Comparison of ENCODE assay signal across 26 cellular contexts in genomic region chr3:13403818-13404216, GRCh38. TPM values are rescaled to one million over a fixed set of nuclear protein-coding genes. Genes with fewer than 3 reads are reported as not detected.
DNase-seq lines count a peak whose midpoint lies in the region; ATAC-seq and TF ChIP-seq lines count a peak whose summit lies in the region.
"Had no signal": no experiment of that assay in that cellular context is flagged by ENCODE, and none has a peak within 500 bp of the region (broad histone marks: within the 10 kb centered on the region; RNA-seq: fewer than 3 reads in every experiment).

No MANE protein-coding gene starts in this region.

- H2AFZ ChIP-seq in H9 (ENCODE audit: low read length) = no peak overlapping the region

- H2BK5ac ChIP-seq in H9 (ENCODE audit: insufficient read length, low read length) = no peak overlapping the region

- no peak for TF ChIP-seq CTCF in H9 (conservative IDR thresholded peaks at IDR 0.05)
- no peak for TF ChIP-seq CTCF in upper lobe of left lung (IDR thresholded peaks at IDR 0.05)

- H3K79me1 ChIP-seq in H9 (ENCODE audit: insufficient read depth, low read depth, low read length, poor library complexity, severe bottlenecking) = no peaks in the 10 kb centered on the region

- H3K56ac ChIP-seq in H9 (ENCODE audit: insufficient read length, low read depth, low read length) = no peak overlapping the region

- H3K4me3 ChIP-seq in CD4-positive, alpha-beta memory T cell (ENCODE audit: low read length in 2 of 2) = no peak overlapping the region
- H3K4me3 ChIP-seq in upper lobe of left lung = no peak overlapping the region
- H3K4me3 ChIP-seq: left lung had no signal

- H3K27me3 Mint-ChIP-seq in CD4-positive, alpha-beta memory T cell = no peaks in the 10 kb centered on the region
- no peaks in the 10 kb centered on the region for H3K27me3 Mint-ChIP-seq in H9 (ENCODE audit: low read depth)
- H3K27me3 Mint-ChIP-seq in activated naive CD8-positive, alpha-beta T cell treated with anti-CD3 and anti-CD28 coated beads for 36 hours = no peaks in the 10 kb centered on the region
- no peaks in the 10 kb centered on the region for H3K27me3 Mint-ChIP-seq in naive thymus-derived CD8-positive, alpha-beta T cell
- H3K27me3 Mint-ChIP-seq: activated CD8-positive, alpha-beta memory T cell treated with anti-CD3 and anti-CD28 coated beads, Interleukin-2, amount 10 ng/mL, durations not matched to agents 7 days and 5 days; type B pancreatic cell had no signal

- no peak overlapping the region for H3K27ac ChIP-seq in CD4-positive, alpha-beta memory T cell (ENCODE audit: low read depth, low read length)
- no peak overlapping the region for H3K27ac ChIP-seq in H9 (ENCODE audit: insufficient read length, low read depth, low read length)
- H3K27ac ChIP-seq in upper lobe of left lung = no peak overlapping the region
- H3K27ac ChIP-seq: KMS-11, left lung had no signal

- H4K91ac ChIP-seq in H9 (ENCODE audit: insufficient read length, low read depth, low read length) = no peak overlapping the region

- peak overlapping the region in 5 of 7 donors; percentile 52 to 75 (median 61) for H3K27ac Mint-ChIP-seq in CD4-positive, alpha-beta memory T cell
- peak overlapping the region; percentile 35 to 62 (median 39); a peak in 3 of 7 replicates for H3K27ac Mint-ChIP-seq in H9
- peak overlapping the region; percentile 8 for H3K27ac Mint-ChIP-seq in activated naive CD8-positive, alpha-beta T cell treated with anti-CD3 and anti-CD28 coated beads for 36 hours
- H3K27ac Mint-ChIP-seq in naive thymus-derived CD8-positive, alpha-beta T cell = peak overlapping the region in 7 of 10 donors; percentile 7 to 87 (median 67)
- H3K27ac Mint-ChIP-seq: activated CD8-positive, alpha-beta memory T cell treated with anti-CD3 and anti-CD28 coated beads, Interleukin-2, amount 10 ng/mL, durations not matched to agents 7 days and 5 days; mesothelial cell of epicardium; type B pancreatic cell had no signal

- no peaks in the 10 kb centered on the region for H3K9me3 ChIP-seq in CD4-positive, alpha-beta memory T cell (ENCODE audit: control insufficient read depth in 1 of 2, low read length in 2 of 2)
- H3K9me3 ChIP-seq in H9 (ENCODE audit: control insufficient read depth, low read depth, low read length) (no peaks in the 10 kb centered on the region), upper lobe of left lung (peaks cover 4 to 12% (median 8%) of the 10 kb centered on the region in 4 donors)

- H2BK120ac ChIP-seq in H9 (ENCODE audit: low read depth, low read length, poor library complexity, severe bottlenecking) = no peak overlapping the region

- no CpG with 5 or more reads among the region's 6 CpGs for WGBS in H9 (ENCODE audit: extremely low coverage, insufficient read length, low lambda C conversion rate)
- WGBS in upper lobe of left lung, 2 donors = 57 to 69% methylated on average over 3 to 6 of the region's 6 CpGs

- H3K18ac ChIP-seq in H9 (ENCODE audit: insufficient read length, low read depth, low read length) = no peak overlapping the region

- H4K8ac ChIP-seq in H9 (replicated peaks; ENCODE audit: insufficient read length, low read depth, low read length) = no peak overlapping the region

- H3T11ph ChIP-seq in H9 (ENCODE audit: low read length) = no peak overlapping the region

- H3K4ac ChIP-seq in H9 (ENCODE audit: low read depth, low read length) = no peak overlapping the region

- no peak overlapping the region for H2AK5ac ChIP-seq in H9 (ENCODE audit: insufficient read length, low read length)

- no peak for DNase-seq in CD4-positive, alpha-beta memory T cell
- DNase-seq in H9 (no peak), upper lobe of left lung (no peak), NCI-H1694 treated with DMSO at 0.1 percent for 48 hours (lab: John Stamatoyannopoulos, UW) (no peak), epidermal melanocyte (ENCODE audit: insufficient read length, low spot score) (no peak)
- no peak for DNase-seq in activated naive CD8-positive, alpha-beta T cell treated with anti-CD3 and anti-CD28 coated beads for 36 hours
- DNase-seq in naive thymus-derived CD8-positive, alpha-beta T cell = no peak
- DNase-seq in activated effector memory CD4-positive, alpha-beta T cell treated with Interleukin-2 at 50 U/mL for 16 hours = no peak
- DNase-seq: activated CD4-positive, alpha-beta T cell treated with anti-CD3 and anti-CD28 coated beads for 48 hours; activated CD8-positive, alpha-beta memory T cell treated with anti-CD3 and anti-CD28 coated beads, Interleukin-2, amount 10 ng/mL, durations not matched to agents 7 days and 5 days; cerebellar nuclear complex; foreskin melanocyte; GDM1; hippocampal formation; left lung; NCI-H1436 treated with DMSO at 0.1 percent for 48 hours; NCI-H2171; NCI-H524; NK-92 treated with Interleukin-12 subunit alpha and Interleukin-12 subunit beta, amount 100 ng/mL, for 24 hours; SIG-M5; T-helper 2 cell had no signal

- POLR2A ChIA-PET in CD4-positive, alpha-beta memory T cell (lab: Charles Lee; ENCODE audit: partially characterized antibody) = interaction anchor here (0.6 kb wide), 1 partner anchor 24 kb away, joined by 3 read pairs; no protein-coding TSS in a partner anchor
- POLR2A ChIA-PET in naive thymus-derived CD8-positive, alpha-beta T cell (lab: Charles Lee) = no interaction called here

- no peaks in the 10 kb centered on the region for H4K20me1 ChIP-seq in H9 (ENCODE audit: control insufficient read depth, insufficient read depth, insufficient read length)

- CTCF ChIA-PET in CD4-positive, alpha-beta memory T cell (lab: Charles Lee; ENCODE audit: partially characterized antibody) = interaction anchor here (2.1 kb wide), 1 partner anchor 49 kb away, joined by 9 read pairs; no protein-coding TSS in a partner anchor

- H3K4me2 ChIP-seq in H9 (ENCODE audit: insufficient read depth, insufficient read length, low read length) = no peak overlapping the region
- H3K4me2 ChIP-seq: KMS-11 had no signal

- H3K4me1 Mint-ChIP-seq in CD4-positive, alpha-beta memory T cell = peaks cover 29 to 73% (median 41%) of the 10 kb centered on the region in 4 donors
- H3K4me1 Mint-ChIP-seq in H9 = peaks cover 9 to 15% of the 10 kb centered on the region in 2 experiments
- H3K4me1 Mint-ChIP-seq in activated naive CD8-positive, alpha-beta T cell treated with anti-CD3 and anti-CD28 coated beads for 36 hours = peaks cover 37% of the 10 kb centered on the region
- H3K4me1 Mint-ChIP-seq in naive thymus-derived CD8-positive, alpha-beta T cell = peaks cover 19 to 72% (median 60%) of the 10 kb centered on the region in 4 donors
- H3K4me1 Mint-ChIP-seq: mesothelial cell of epicardium had no signal

- H2BK12ac ChIP-seq in H9 (ENCODE audit: insufficient read length, low read depth, low read length) = no peak overlapping the region

- TF ChIP-seq POLR2A in upper lobe of left lung (IDR thresholded peaks at IDR 0.05) = no peak

- H3K4me1 ChIP-seq in CD4-positive, alpha-beta memory T cell (ENCODE audit: insufficient read depth, low read length) = peaks cover 36% of the 10 kb centered on the region
- H3K4me1 ChIP-seq in H9 (ENCODE audit: insufficient read depth, low read length) (no peaks in the 10 kb centered on the region), upper lobe of left lung (no peaks in the 10 kb centered on the region)
- H3K4me1 ChIP-seq: left lung had no signal

- peaks cover 4% of the 10 kb centered on the region; the same call in 1 of the 2 replicates for H3K79me2 ChIP-seq in H9 (ENCODE audit: insufficient read depth, low read length)

- no peak overlapping the region for H3K9ac ChIP-seq in H9 (ENCODE audit: extremely low read depth, insufficient read length, low read length)
- H3K9ac ChIP-seq: KMS-11 had no signal

- H3K23ac ChIP-seq in H9 (ENCODE audit: insufficient read length, low read depth, low read length) = no peak overlapping the region

- no peak overlapping the region for H2BK15ac ChIP-seq in H9 (ENCODE audit: low read depth, low read length)

- peaks cover 0 to 15% (median 7%) of the 10 kb centered on the region in 8 donors for H3K9me3 Mint-ChIP-seq in CD4-positive, alpha-beta memory T cell
- H3K9me3 Mint-ChIP-seq in H9 = peaks cover 0 to 2% of the 10 kb centered on the region in 2 experiments; a peak in 3 of 5 replicates
- peaks cover 6% of the 10 kb centered on the region for H3K9me3 Mint-ChIP-seq in activated naive CD8-positive, alpha-beta T cell treated with anti-CD3 and anti-CD28 coated beads for 36 hours
- peaks cover 0 to 16% (median 4%) of the 10 kb centered on the region in 9 donors for H3K9me3 Mint-ChIP-seq in naive thymus-derived CD8-positive, alpha-beta T cell

- no peak overlapping the region for H4K5ac ChIP-seq in H9 (ENCODE audit: insufficient read length, low read depth, low read length)

- no peaks in the 10 kb centered on the region for H3K27me3 ChIP-seq in CD4-positive, alpha-beta memory T cell (ENCODE audit: insufficient read depth, low read length)
- H3K27me3 ChIP-seq in H9 (ENCODE audit: insufficient read depth, low read length) (no peaks in the 10 kb centered on the region), upper lobe of left lung (no peaks in the 10 kb centered on the region)
- H3K27me3 ChIP-seq: left lung had no signal

- no peaks in the 10 kb centered on the region for H3K23me2 ChIP-seq in H9 (ENCODE audit: insufficient read length, low read depth, low read length, poor library complexity, severe bottlenecking)

- peaks cover 13% of the 10 kb centered on the region for H3K36me3 ChIP-seq in CD4-positive, alpha-beta memory T cell (ENCODE audit: insufficient read depth, low read length)
- no peaks in the 10 kb centered on the region for H3K36me3 ChIP-seq in upper lobe of left lung
- H3K36me3 ChIP-seq: left lung had no signal

- H3K14ac ChIP-seq in H9 (ENCODE audit: insufficient read depth, low read length) = no peak overlapping the region

- TF ChIP-seq EP300 in upper lobe of left lung (IDR thresholded peaks at IDR 0.05) = no peak

- intact Hi-C loops in CD4-positive, alpha-beta memory T cell (cut with micrococcal nuclease) = no loop called here

- no peak for ATAC-seq in naive thymus-derived CD8-positive, alpha-beta T cell
- ATAC-seq in upper lobe of left lung (ENCODE audit: low FRiP score in 2 of 2) = no peak
- ATAC-seq: activated CD8-positive, alpha-beta memory T cell treated with anti-CD3 and anti-CD28 coated beads, Interleukin-2, amount 10 ng/mL, durations not matched to agents 7 days and 5 days; esophagus mucosa; left lung; Panc1 had no signal

- no peak overlapping the region for H3K4me3 Mint-ChIP-seq in CD4-positive, alpha-beta memory T cell
- no peak overlapping the region for H3K4me3 Mint-ChIP-seq in H9
- no peak overlapping the region for H3K4me3 Mint-ChIP-seq in activated naive CD8-positive, alpha-beta T cell treated with anti-CD3 and anti-CD28 coated beads for 36 hours
- no peak overlapping the region for H3K4me3 Mint-ChIP-seq in naive thymus-derived CD8-positive, alpha-beta T cell
- H3K4me3 Mint-ChIP-seq: activated CD8-positive, alpha-beta memory T cell treated with anti-CD3 and anti-CD28 coated beads, Interleukin-2, amount 10 ng/mL, durations not matched to agents 7 days and 5 days; mesothelial cell of epicardium; type B pancreatic cell had no signal

- H2BK20ac ChIP-seq in H9 (ENCODE audit: low read depth, low read length, poor library complexity, severe bottlenecking) = no peak overlapping the region

- peaks cover 27 to 31% of the 10 kb centered on the region in 2 donors for H3K36me3 Mint-ChIP-seq in CD4-positive, alpha-beta memory T cell
- peaks cover under 1 to 11% (median 8%) of the 10 kb centered on the region in 3 experiments; a peak in 4 of 7 replicates for H3K36me3 Mint-ChIP-seq in H9 (ENCODE audit: insufficient read depth in 1 of 3, low read depth in 3 of 3)
- peaks cover 36% of the 10 kb centered on the region for H3K36me3 Mint-ChIP-seq in activated naive CD8-positive, alpha-beta T cell treated with anti-CD3 and anti-CD28 coated beads for 36 hours
- peaks cover 4 to 31% (median 18%) of the 10 kb centered on the region in 3 donors for H3K36me3 Mint-ChIP-seq in naive thymus-derived CD8-positive, alpha-beta T cell
- H3K36me3 Mint-ChIP-seq: type B pancreatic cell had no signal

RNA-seq across cellular contexts. Expression of gene NUP210, which starts 16.3 kb away (rescaled TPM):
- total RNA-seq in CD4-positive, alpha-beta memory T cell = 100 to 1,000 TPM; 138 to 149 TPM
- polyA plus RNA-seq in CD4-positive, alpha-beta memory T cell = 10 to 100 TPM; 20.5 to 81.8 TPM
- total RNA-seq in H9 (2021) = 47.3 and 48.8 TPM in 2 replicates
- total RNA-seq in activated naive CD8-positive, alpha-beta T cell treated with anti-CD3 and anti-CD28 coated beads for 36 hours = 100 to 1,000 TPM; 127 to 131 TPM
- total RNA-seq in naive thymus-derived CD8-positive, alpha-beta T cell = 100 to 1,000 TPM; 141 to 150 TPM
- polyA plus RNA-seq in naive thymus-derived CD8-positive, alpha-beta T cell = 10 to 100 TPM; 37.3 to 82.7 (median 54.8) TPM
- total RNA-seq in upper lobe of left lung = 10 to 100 TPM; 14.6 to 23.0 (median 20.8) TPM

Comparison
In these comparisons a context has a peak if more than half of its experiments do, and no peak if none do; other contexts are left out.
1. H3K27ac Mint-ChIP-seq: peak in every context shown above with its lines; median percentile 67 in naive thymus-derived CD8-positive, alpha-beta T cell; 61 in CD4-positive, alpha-beta memory T cell; 39 in H9; 8 in activated naive CD8-positive, alpha-beta T cell treated with anti-CD3 and anti-CD28 coated beads for 36 hours.